In the genomic region with DNA sequence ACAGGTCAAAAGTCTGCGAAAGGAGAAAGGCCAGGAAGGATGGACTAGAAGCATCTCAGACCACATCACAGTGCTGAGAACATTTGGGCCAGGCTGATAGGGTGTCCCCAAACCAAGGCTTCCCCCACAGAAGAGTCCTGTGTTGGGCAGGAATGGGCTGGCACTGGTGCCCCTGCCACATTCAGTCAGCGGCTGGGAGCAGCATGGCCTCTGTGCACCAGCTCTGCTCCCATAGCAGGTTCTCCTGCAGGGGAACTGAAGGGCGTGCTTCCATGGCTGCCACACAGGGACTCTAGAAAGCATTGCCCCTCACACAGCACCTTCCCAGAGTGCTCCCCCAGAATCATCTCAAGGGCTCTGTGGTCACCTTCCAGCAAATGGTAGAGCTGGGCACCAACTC, we compare ENCODE assay signal across 20 cellular contexts. TPM values are rescaled to one million over a fixed set of nuclear protein-coding genes. Genes with fewer than 3 reads are reported as not detected.
DNase-seq lines count a peak whose midpoint lies in the region; ATAC-seq, FAIRE-seq and TF ChIP-seq lines count a peak whose summit lies in the region.
"Had no signal": no experiment of that assay in that cellular context is flagged by ENCODE, and none has a peak within 500 bp of the region (broad histone marks: within the 10 kb centered on the region; RNA-seq: fewer than 3 reads in every experiment).

No MANE protein-coding gene starts in this region.

- H3K27ac Mint-ChIP-seq in activated T-cell treated with anti-CD3 and anti-CD28 coated beads, Interleukin-2, amount 50 U/mL, for 24 hours: peak overlapping the region; percentile 97
- peak overlapping the region; percentile 95 to 97 for H3K27ac Mint-ChIP-seq in T-cell
- H3K27ac Mint-ChIP-seq in stimulated activated effector memory CD8-positive, alpha-beta T cell treated with anti-CD3 and anti-CD28 coated beads, Interleukin-12 subunit alpha, Interleukin-12 subunit beta, amount 100 ng/mL, for 72 hours: peak overlapping the region; percentile 88

- ATAC-seq in T-cell (replicated peaks in 1 of 4): no peak
- ATAC-seq in GM12878: no peak
- ATAC-seq in stimulated activated effector memory CD8-positive, alpha-beta T cell treated with anti-CD3 and anti-CD28 coated beads, Interleukin-12 subunit alpha, Interleukin-12 subunit beta, amount 100 ng/mL, for 72 hours: no peak
- no peak for ATAC-seq in right lobe of liver

- TF ChIP-seq CTCF in GM12878 (IDR thresholded peaks at IDR 0.05 in 2 of 3, conservative IDR thresholded peaks at IDR 0.05 in 1 of 3; ENCODE audit: control insufficient read depth in 2 of 3, extremely low read depth in 1 of 3, insufficient read depth in 1 of 3, low read depth in 3 of 3, low read length in 3 of 3): no peak
- no peak for TF ChIP-seq CTCF in right lobe of liver (IDR thresholded peaks at IDR 0.05)

- intact Hi-C loops in GM12878 (cut with micrococcal nuclease; ENCODE audit: unreplicated experiment) (no loop called here), right lobe of liver (cut with DNase I) (no loop called here)

- H3K36me3 ChIP-seq in GM12878 (ENCODE audit: control insufficient read depth in 2 of 2, insufficient read depth in 2 of 2, low read length in 1 of 2) (peaks cover 13 to 23% of the 10 kb centered on the region in 2 experiments; a peak in 3 of 4 replicates), right lobe of liver (peaks cover 0 to 19% (median 3%) of the 10 kb centered on the region in 4 donors)
- H3K36me3 ChIP-seq: breast epithelium, SJSA1 had no signal

- peaks cover 93% of the 10 kb centered on the region for H3K4me1 Mint-ChIP-seq in activated T-cell treated with anti-CD3 and anti-CD28 coated beads, Interleukin-2, amount 50 U/mL, for 24 hours (ENCODE audit: low read depth)
- peaks cover 95 to 99% (median 98%) of the 10 kb centered on the region in 3 donors for H3K4me1 Mint-ChIP-seq in T-cell
- H3K4me1 Mint-ChIP-seq in stimulated activated effector memory CD8-positive, alpha-beta T cell treated with anti-CD3 and anti-CD28 coated beads, Interleukin-12 subunit alpha, Interleukin-12 subunit beta, amount 100 ng/mL, for 72 hours: peaks cover 93% of the 10 kb centered on the region

- no peak overlapping the region for H2AFZ ChIP-seq in GM12878 (ENCODE audit: control insufficient read depth, low read depth, low read length)
- H2AFZ ChIP-seq: PC-9 had no signal

- peaks cover 32% of the 10 kb centered on the region for H3K79me2 ChIP-seq in GM12878 (ENCODE audit: control insufficient read depth, insufficient read depth, low read length)

- SMC1A ChIA-PET in GM12878 (lab: Charles Lee; ENCODE audit: uncharacterized antibody, unreplicated experiment): interaction anchor here (0.6 to 4.3 kb wide), 8 partner anchors 11 to 160 kb away, joined by 3 to 27 read pairs (median 5); a partner anchor contains a TSS

- H3K4me3 Mint-ChIP-seq in activated T-cell treated with anti-CD3 and anti-CD28 coated beads, Interleukin-2, amount 50 U/mL, for 24 hours: peak overlapping the region; percentile 67
- H3K4me3 Mint-ChIP-seq in T-cell: peak overlapping the region; percentile 73 to 87 (median 75)
- H3K4me3 Mint-ChIP-seq in stimulated activated effector memory CD8-positive, alpha-beta T cell treated with anti-CD3 and anti-CD28 coated beads, Interleukin-12 subunit alpha, Interleukin-12 subunit beta, amount 100 ng/mL, for 72 hours: peak overlapping the region; percentile 77

- no peak for FAIRE-seq in GM12878 (lab: Jason Lieb, UNC)
- FAIRE-seq: TTC549 had no signal

- peaks cover 24% of the 10 kb centered on the region for H3K4me1 ChIP-seq in GM12878 (ENCODE audit: control insufficient read depth, insufficient read depth, low read length)
- H3K4me1 ChIP-seq in right lobe of liver: no peaks in the 10 kb centered on the region

- H3K9me3 ChIP-seq in GM12878 (replicated peaks; ENCODE audit: control insufficient read depth, insufficient read depth, low read length) (no peaks in the 10 kb centered on the region), right lobe of liver (no peaks in the 10 kb centered on the region)
- H3K9me3 ChIP-seq: breast epithelium, neutrophil, SJSA1 had no signal

- no peak overlapping the region for H3K4me2 ChIP-seq in GM12878 (ENCODE audit: control insufficient read depth, insufficient read depth)
- H3K4me2 ChIP-seq: PC-9 had no signal

- no peaks in the 10 kb centered on the region for H3K9me3 Mint-ChIP-seq in activated T-cell treated with anti-CD3 and anti-CD28 coated beads, Interleukin-2, amount 50 U/mL, for 24 hours
- H3K9me3 Mint-ChIP-seq in T-cell: no peaks in the 10 kb centered on the region
- H3K9me3 Mint-ChIP-seq in stimulated activated effector memory CD8-positive, alpha-beta T cell treated with anti-CD3 and anti-CD28 coated beads, Interleukin-12 subunit alpha, Interleukin-12 subunit beta, amount 100 ng/mL, for 72 hours: no peaks in the 10 kb centered on the region

- no peak overlapping the region for H3K9ac ChIP-seq in GM12878 (ENCODE audit: control insufficient read depth, insufficient read depth, low read length)

- no peak for TF ChIP-seq RAD21 in GM12878 (IDR thresholded peaks at IDR 0.05; ENCODE audit: insufficient read depth, low read depth, low read length)

- RAD21 ChIA-PET in GM12878 (lab: Charles Lee; ENCODE audit: unreplicated experiment): interaction anchor here (0.8 to 2.1 kb wide), 4 partner anchors 11 to 26 kb away, joined by 3 to 10 read pairs (median 4); no protein-coding TSS in a partner anchor

- BruUV-seq in GM12878 (replicated peaks; lab: Mats Ljungman, UMichigan): no TSS peak

- CTCF ChIA-PET in T-cell (lab: Charles Lee) (interaction anchor here (0.9 to 6.1 kb wide), 9 partner anchors 9 to 110 kb away, joined by 3 to 143 read pairs (median 5); a partner anchor contains a TSS), GM12878 (lab: Yijun Ruan, JAX) (interaction anchor here (0.7 to 5.1 kb wide), 9 partner anchors 11 to 200 kb away, joined by 3 to 37 read pairs (median 4); a partner anchor contains a TSS)

- peak; percentile 38; the same call in 1 of the 2 replicates for TF ChIP-seq POLR2A in GM12878 (IDR thresholded peaks at IDR 0.05; ENCODE audit: low read depth, low read length)
- no peak for TF ChIP-seq POLR2A in right lobe of liver (IDR thresholded peaks at IDR 0.05)

- no peaks in the 10 kb centered on the region for H4K20me1 ChIP-seq in GM12878 (ENCODE audit: control insufficient read depth, insufficient read depth)

- POLR2A ChIA-PET in T-cell (lab: Charles Lee): interaction anchor here (1.1 to 4.7 kb wide), 5 partner anchors 12 to 23 kb away, joined by 3 to 55 read pairs (median 7); a partner anchor contains a TSS
- POLR2A ChIA-PET in GM12878 (lab: Charles Lee): interaction anchor here (3.0 kb wide), 1 partner anchor 12 kb away, joined by 17 read pairs; no protein-coding TSS in a partner anchor

- in situ Hi-C loops in GM12878 (cut with MboI): no loop called here

- DNase-seq in activated T-cell treated with anti-CD3 and anti-CD28 coated beads, Interleukin-2, amount 50 U/mL, for 24 hours: no peak
- DNase-seq in activated T-cell treated with anti-CD3 and anti-CD28 coated beads, Interleukin-2, amount 50 U/mL, for 1 hour: no peak
- DNase-seq in T-cell (no peak), GM12878 (ENCODE audit: low read depth, low spot score) (no peak), right lobe of liver (no peak), SW 1271 (lab: John Stamatoyannopoulos, UW) (no peak)
- no peak for DNase-seq in stimulated activated effector memory CD8-positive, alpha-beta T cell treated with anti-CD3 and anti-CD28 coated beads, Interleukin-12 subunit alpha, Interleukin-12 subunit beta, amount 100 ng/mL, for 72 hours (ENCODE audit: low spot score in 2 of 2)
- no peak for DNase-seq in stimulated activated CD4-positive, alpha-beta T cell treated with anti-CD3 and anti-CD28 coated beads, Interleukin-1b, Interleukin-23, amount 100 ng/mL, for 48 hours
- DNase-seq: dermis blood vessel endothelial cell; DMS79 treated with DMSO at 0.1 percent for 48 hours; foreskin melanocyte; NCI-H1436 treated with DMSO at 0.1 percent for 48 hours; NCI-H2171 treated with DMSO at 0.1 percent for 48 hours; NCI-H82; PC-9; stimulated activated CD4-positive, alpha-beta T cell treated with anti-CD3 and anti-CD28 coated beads, Interleukin-12 subunit alpha, Interleukin-12 subunit beta, amount 100 ng/mL, for 4 hours had no signal

- WGBS in GM12878 (ENCODE audit: insufficient coverage, insufficient replicate concordance, low lambda C conversion rate, missing lambda C conversion rate): 92% methylated on average over 3 of the region's 3 CpGs
- WGBS in right lobe of liver (ENCODE audit: insufficient coverage, low coverage, low lambda C conversion rate, missing lambda C conversion rate): 100% methylated on average over 1 of the region's 3 CpGs

- H3K27me3 ChIP-seq in GM12878 (replicated peaks in 1 of 2; ENCODE audit: control insufficient read depth in 2 of 2, insufficient read depth in 2 of 2, low read length in 1 of 2) (no peaks in the 10 kb centered on the region), right lobe of liver (no peaks in the 10 kb centered on the region)
- H3K27me3 ChIP-seq: breast epithelium, neutrophil, SJSA1 had no signal

- H3K36me3 Mint-ChIP-seq in activated T-cell treated with anti-CD3 and anti-CD28 coated beads, Interleukin-2, amount 50 U/mL, for 24 hours (ENCODE audit: low read depth): peaks cover 75% of the 10 kb centered on the region
- H3K36me3 Mint-ChIP-seq in T-cell: peaks cover 62% of the 10 kb centered on the region
- peaks cover 97% of the 10 kb centered on the region for H3K36me3 Mint-ChIP-seq in stimulated activated effector memory CD8-positive, alpha-beta T cell treated with anti-CD3 and anti-CD28 coated beads, Interleukin-12 subunit alpha, Interleukin-12 subunit beta, amount 100 ng/mL, for 72 hours

- H3K4me3 ChIP-seq in GM12878 (no peak overlapping the region), right lobe of liver (no peak overlapping the region)
- H3K4me3 ChIP-seq: breast epithelium, PC-9, SJSA1 had no signal

- H3K27me3 Mint-ChIP-seq in activated T-cell treated with anti-CD3 and anti-CD28 coated beads, Interleukin-2, amount 50 U/mL, for 24 hours: no peaks in the 10 kb centered on the region
- no peaks in the 10 kb centered on the region for H3K27me3 Mint-ChIP-seq in T-cell

- no peak for TF ChIP-seq EP300 in GM12878 (IDR thresholded peaks at IDR 0.05; ENCODE audit: borderline replicate concordance in 1 of 2, control insufficient read depth in 1 of 2, low read depth in 2 of 2, low read length in 2 of 2)

- H3K27ac ChIP-seq in GM12878 (ENCODE audit: control insufficient read depth, insufficient read depth): no peak overlapping the region
- H3K27ac ChIP-seq in right lobe of liver: no peak overlapping the region
- H3K27ac ChIP-seq: breast epithelium, neutrophil, PC-9, SJSA1 had no signal

RNA-seq across cellular contexts. Expression of a gene that starts 17.5 kb away (rescaled TPM):
- 1,000 to 10,000 TPM; 1,049 to 1,157 (median 1,125) TPM for total RNA-seq in T-cell
- total RNA-seq in GM12878 (2013; cell fraction: nucleolus; rRNA removed): 1,242 and 1,365 TPM in 2 replicates
- 92.2 and 98.6 TPM in 2 replicates for total RNA-seq in GM12878 (2014; rRNA removed)
- 87.4 and 87.6 TPM in 2 replicates for total RNA-seq in GM12878 (2014; rRNA removed; fragmentation: Illumina TruSeq; extraction: Trizol)
- total RNA-seq in GM12878 (2021): 104 and 112 TPM in 2 replicates
- 102 TPM for polyA plus RNA-seq in GM12878 (2011; ENCODE audit: low read depth)
- 226 and 341 TPM in 2 replicates for polyA plus RNA-seq in GM12878 (2011; rRNA removed)
- 282 and 297 TPM in 2 replicates for polyA plus RNA-seq in GM12878 (2011; cell fraction: cytosol; rRNA removed)
- 1,111 and 1,225 TPM in 2 replicates for polyA plus RNA-seq in GM12878 (2011; cell fraction: nucleus; rRNA removed)
- 138 and 162 TPM in 2 replicates for polyA plus RNA-seq in GM12878 (2012)
- polyA plus RNA-seq in GM12878 (2014; fragmentation: Illumina TruSeq; extraction: Trizol): 115 and 128 TPM in 2 replicates
- polyA plus RNA-seq in GM12878 (2014; fragmentation: Nextera tagmentation; extraction: Ambion mirVana): 10 to 100 TPM; 11.9 to 13.6 TPM
- 118 and 128 TPM in 2 replicates for polyA plus RNA-seq in GM12878 (2014; rRNA removed)
- 10 to 100 TPM; 33.5 to 35.4 TPM for polyA plus RNA-seq in GM12878 (2016; fragmentation: Nextera tagmentation; extraction: Ambion mirVana)
- polyA minus RNA-seq in GM12878 (2011; rRNA and poly(A)+ RNA removed): 273 and 309 TPM in 2 replicates
- polyA minus RNA-seq in GM12878 (2011; cell fraction: cytosol; rRNA and poly(A)+ RNA removed): 71.8 and 79.0 TPM in 2 replicates
- 230 and 324 TPM in 2 replicates for polyA minus RNA-seq in GM12878 (2011; cell fraction: nucleus; rRNA and poly(A)+ RNA removed)
- total RNA-seq in right lobe of liver: 100 to 1,000 TPM in 2 of 6 experiments, 10 to 100 TPM in 4; 23.6 to 162 (median 68.4) TPM
